18 cellular contexts compared by ENCODE assay signal in the genomic region with DNA sequence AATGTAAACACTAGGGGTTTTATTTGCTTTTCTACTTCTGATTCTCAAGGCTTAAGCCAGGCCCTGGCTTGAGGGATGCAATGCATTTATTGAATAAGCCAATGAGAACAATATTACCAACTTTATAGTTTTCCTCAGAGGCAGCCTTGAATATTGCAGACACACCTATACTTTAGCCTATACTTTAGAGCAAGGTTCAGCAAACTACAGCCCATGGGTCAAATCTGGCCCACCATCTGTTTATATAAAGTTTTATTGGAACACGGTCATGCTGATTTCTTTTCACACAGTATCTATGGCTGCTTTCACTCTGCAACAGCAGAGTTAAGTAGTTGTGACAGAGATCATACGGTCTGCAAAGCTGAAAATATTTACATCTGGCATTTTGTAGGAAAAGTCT. TPM values are rescaled to one million over a fixed set of nuclear protein-coding genes. Genes with fewer than 3 reads are reported as not detected.
A peak's percentile ranks its signal among the peaks of the same experiment; 100 is the strongest.
DNase-seq lines count a peak whose midpoint lies in the region; ATAC-seq and TF ChIP-seq lines count a peak whose summit lies in the region.
"Had no signal": no experiment of that assay in that cellular context is flagged by ENCODE, and none has a peak within 500 bp of the region (broad histone marks: within the 10 kb centered on the region; RNA-seq: fewer than 3 reads in every experiment).

No MANE protein-coding gene starts in this region.

- no peaks in the 10 kb centered on the region for H3K9me3 Mint-ChIP-seq in GM23338
- H3K9me3 Mint-ChIP-seq: CD14-positive monocyte; CD4-positive, alpha-beta T cell; CD8-positive, alpha-beta T cell had no signal

- peaks cover 1% of the 10 kb centered on the region for H3K27me3 Mint-ChIP-seq in GM23338 (ENCODE audit: insufficient read depth, low read depth, poor library complexity)

- no peaks in the 10 kb centered on the region for H3K27me3 ChIP-seq in GM23338 (ENCODE audit: insufficient read depth)
- H3K27me3 ChIP-seq: BE2C, BLaER1 had no signal

- H3K36me3 ChIP-seq in GM23338 (ENCODE audit: insufficient read depth) (no peaks in the 10 kb centered on the region), mucosa of descending colon (ENCODE audit: low read depth) (no peaks in the 10 kb centered on the region)
- H3K36me3 ChIP-seq: BE2C, BLaER1 had no signal

- ATAC-seq in GM23338 (no peak), left colon (peak; percentile 77), mucosa of descending colon (peak; percentile 46), HG02938 (IDR thresholded peaks at IDR 0.05; ENCODE audit: unreplicated experiment) (no peak), HG03378 (IDR thresholded peaks at IDR 0.05; ENCODE audit: unreplicated experiment) (no peak)
- ATAC-seq: CD8-positive, alpha-beta T cell had no signal

- no peak overlapping the region for H3K27ac ChIP-seq in GM23338 (ENCODE audit: low read depth)
- H3K27ac ChIP-seq: A549, BLaER1 had no signal

- no peak overlapping the region for H3K4me3 Mint-ChIP-seq in GM23338
- H3K4me3 Mint-ChIP-seq: CD14-positive monocyte; CD4-positive, alpha-beta T cell; CD8-positive, alpha-beta T cell had no signal

- no peaks in the 10 kb centered on the region for H4K20me1 ChIP-seq in GM23338 (replicated peaks; ENCODE audit: insufficient read depth)
- H4K20me1 ChIP-seq: BLaER1 had no signal

- H3K36me3 Mint-ChIP-seq in GM23338 (ENCODE audit: low read depth) = no peaks in the 10 kb centered on the region
- H3K36me3 Mint-ChIP-seq: CD14-positive monocyte; CD8-positive, alpha-beta T cell had no signal

- H3K27ac Mint-ChIP-seq in GM23338 = no peak overlapping the region
- H3K27ac Mint-ChIP-seq: CD14-positive monocyte; CD4-positive, alpha-beta T cell; CD8-positive, alpha-beta T cell had no signal

- H3K79me2 ChIP-seq in GM23338 (replicated peaks; ENCODE audit: insufficient read depth) = no peaks in the 10 kb centered on the region

- no peak for DNase-seq in GM23338 (ENCODE audit: low spot score)
- no peak for DNase-seq in left colon
- no peak for DNase-seq in mucosa of descending colon
- no peak for DNase-seq in AG08395 (ENCODE audit: low spot score)
- no peak for DNase-seq in 8988T
- DNase-seq: BE2C; C1 segment of cervical spinal cord; Caco-2; Calu3; CD4-positive, alpha-beta T cell; CD8-positive, alpha-beta T cell; DMS79 treated with DMSO at 0.1 percent for 48 hours; GF-D8 had no signal

- H3K4me3 ChIP-seq in GM23338 (no peak overlapping the region), mucosa of descending colon (no peak overlapping the region)
- H3K4me3 ChIP-seq: A549, BLaER1 had no signal

- H3K4me2 ChIP-seq in GM23338 = no peak overlapping the region
- H3K4me2 ChIP-seq: A549, BLaER1 had no signal

- H3K4me1 ChIP-seq in GM23338 (ENCODE audit: insufficient read depth) (no peaks in the 10 kb centered on the region), mucosa of descending colon (ENCODE audit: low read depth) (no peaks in the 10 kb centered on the region)
- H3K4me1 ChIP-seq: A549, BE2C, BLaER1, Caco-2 had no signal

- TF ChIP-seq CTCF in GM23338 (conservative IDR thresholded peaks at IDR 0.05; ENCODE audit: low read depth in 2 of 2) (no peak), mucosa of descending colon (IDR thresholded peaks at IDR 0.05) (no peak)

- H3K9me3 ChIP-seq in mucosa of descending colon = no peaks in the 10 kb centered on the region
- H3K9me3 ChIP-seq: A549, BE2C, BLaER1, Caco-2 had no signal

- no peaks in the 10 kb centered on the region for H3F3A ChIP-seq in GM23338 (replicated peaks; ENCODE audit: low read depth)

- H2AFZ ChIP-seq in GM23338 = peak overlapping the region; percentile 69; the same call in 1 of the 2 replicates

- H3K9me2 ChIP-seq in GM23338 (ENCODE audit: insufficient read depth) = peaks cover 1% of the 10 kb centered on the region; the same call in 1 of the 2 replicates

- no peaks in the 10 kb centered on the region; the same call in 2 of the 3 replicates for H3K4me1 Mint-ChIP-seq in GM23338
- H3K4me1 Mint-ChIP-seq: CD14-positive monocyte had no signal

- intact Hi-C loops in left colon (cut with DNase I, micrococcal nuclease) = no loop called here
- intact Hi-C loops in mucosa of descending colon (cut with DNase I, micrococcal nuclease) = no loop called here

TF ChIP-seq in GM23338, 12 proteins besides CTCF, POLR2A, EP300 and RAD21 (continues in another document):
- TF ChIP-seq ZNF331 (CRISPR knock-in tag; IDR thresholded peaks at IDR 0.05; ENCODE audit: low read depth) (no peak), POLR2AphosphoS5 (IDR thresholded peaks at IDR 0.05; ENCODE audit: low read depth) (no peak), EZH2phosphoT487 (IDR thresholded peaks at IDR 0.05; ENCODE audit: unreplicated experiment) (no peak), ZNF114 (CRISPR knock-in tag; IDR thresholded peaks at IDR 0.05) (no peak), JUNB (IDR thresholded peaks at IDR 0.05; ENCODE audit: unreplicated experiment) (no peak), NANOG (IDR thresholded peaks at IDR 0.05; ENCODE audit: borderline replicate concordance) (no peak), CREB1 (CRISPR knock-in tag; IDR thresholded peaks at IDR 0.05; ENCODE audit: low read depth) (no peak), EZH2 (IDR thresholded peaks at IDR 0.05; ENCODE audit: low read depth, unreplicated experiment) (no peak), STAT1 (IDR thresholded peaks at IDR 0.05; ENCODE audit: unreplicated experiment) (no peak)
- TF ChIP-seq, protein P1, sequence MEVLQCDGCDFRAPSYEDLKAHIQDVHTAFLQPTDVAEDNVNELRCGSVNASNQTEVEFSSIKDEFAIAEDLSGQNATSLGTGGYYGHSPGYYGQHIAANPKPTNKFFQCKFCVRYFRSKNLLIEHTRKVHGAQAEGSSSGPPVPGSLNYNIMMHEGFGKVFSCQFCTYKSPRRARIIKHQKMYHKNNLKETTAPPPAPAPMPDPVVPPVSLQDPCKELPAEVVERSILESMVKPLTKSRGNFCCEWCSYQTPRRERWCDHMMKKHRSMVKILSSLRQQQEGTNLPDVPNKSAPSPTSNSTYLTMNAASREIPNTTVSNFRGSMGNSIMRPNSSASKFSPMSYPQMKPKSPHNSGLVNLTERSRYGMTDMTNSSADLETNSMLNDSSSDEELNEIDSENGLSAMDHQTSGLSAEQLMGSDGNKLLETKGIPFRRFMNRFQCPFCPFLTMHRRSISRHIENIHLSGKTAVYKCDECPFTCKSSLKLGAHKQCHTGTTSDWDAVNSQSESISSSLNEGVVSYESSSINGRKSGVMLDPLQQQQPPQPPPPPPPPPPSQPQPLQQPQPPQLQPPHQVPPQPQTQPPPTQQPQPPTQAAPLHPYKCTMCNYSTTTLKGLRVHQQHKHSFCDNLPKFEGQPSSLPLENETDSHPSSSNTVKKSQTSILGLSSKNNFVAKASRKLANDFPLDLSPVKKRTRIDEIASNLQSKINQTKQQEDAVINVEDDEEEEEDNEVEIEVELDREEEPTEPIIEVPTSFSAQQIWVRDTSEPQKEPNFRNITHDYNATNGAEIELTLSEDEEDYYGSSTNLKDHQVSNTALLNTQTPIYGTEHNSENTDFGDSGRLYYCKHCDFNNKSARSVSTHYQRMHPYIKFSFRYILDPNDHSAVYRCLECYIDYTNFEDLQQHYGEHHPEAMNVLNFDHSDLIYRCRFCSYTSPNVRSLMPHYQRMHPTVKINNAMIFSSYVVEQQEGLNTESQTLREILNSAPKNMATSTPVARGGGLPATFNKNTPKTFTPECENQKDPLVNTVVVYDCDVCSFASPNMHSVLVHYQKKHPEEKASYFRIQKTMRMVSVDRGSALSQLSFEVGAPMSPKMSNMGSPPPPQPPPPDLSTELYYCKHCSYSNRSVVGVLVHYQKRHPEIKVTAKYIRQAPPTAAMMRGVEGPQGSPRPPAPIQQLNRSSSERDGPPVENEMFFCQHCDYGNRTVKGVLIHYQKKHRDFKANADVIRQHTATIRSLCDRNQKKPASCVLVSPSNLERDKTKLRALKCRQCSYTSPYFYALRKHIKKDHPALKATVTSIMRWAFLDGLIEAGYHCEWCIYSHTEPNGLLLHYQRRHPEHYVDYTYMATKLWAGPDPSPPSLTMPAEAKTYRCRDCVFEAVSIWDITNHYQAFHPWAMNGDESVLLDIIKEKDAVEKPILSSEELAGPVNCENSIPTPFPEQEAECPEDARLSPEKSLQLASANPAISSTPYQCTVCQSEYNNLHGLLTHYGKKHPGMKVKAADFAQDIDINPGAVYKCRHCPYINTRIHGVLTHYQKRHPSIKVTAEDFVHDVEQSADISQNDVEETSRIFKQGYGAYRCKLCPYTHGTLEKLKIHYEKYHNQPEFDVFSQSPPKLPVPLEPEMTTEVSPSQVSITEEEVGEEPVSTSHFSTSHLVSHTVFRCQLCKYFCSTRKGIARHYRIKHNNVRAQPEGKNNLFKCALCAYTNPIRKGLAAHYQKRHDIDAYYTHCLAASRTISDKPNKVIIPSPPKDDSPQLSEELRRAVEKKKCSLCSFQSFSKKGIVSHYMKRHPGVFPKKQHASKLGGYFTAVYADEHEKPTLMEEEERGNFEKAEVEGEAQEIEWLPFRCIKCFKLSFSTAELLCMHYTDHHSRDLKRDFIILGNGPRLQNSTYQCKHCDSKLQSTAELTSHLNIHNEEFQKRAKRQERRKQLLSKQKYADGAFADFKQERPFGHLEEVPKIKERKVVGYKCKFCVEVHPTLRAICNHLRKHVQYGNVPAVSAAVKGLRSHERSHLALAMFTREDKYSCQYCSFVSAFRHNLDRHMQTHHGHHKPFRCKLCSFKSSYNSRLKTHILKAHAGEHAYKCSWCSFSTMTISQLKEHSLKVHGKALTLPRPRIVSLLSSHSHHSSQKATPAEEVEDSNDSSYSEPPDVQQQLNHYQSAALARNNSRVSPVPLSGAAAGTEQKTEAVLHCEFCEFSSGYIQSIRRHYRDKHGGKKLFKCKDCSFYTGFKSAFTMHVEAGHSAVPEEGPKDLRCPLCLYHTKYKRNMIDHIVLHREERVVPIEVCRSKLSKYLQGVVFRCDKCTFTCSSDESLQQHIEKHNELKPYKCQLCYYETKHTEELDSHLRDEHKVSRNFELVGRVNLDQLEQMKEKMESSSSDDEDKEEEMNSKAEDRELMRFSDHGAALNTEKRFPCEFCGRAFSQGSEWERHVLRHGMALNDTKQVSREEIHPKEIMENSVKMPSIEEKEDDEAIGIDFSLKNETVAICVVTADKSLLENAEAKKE (CRISPR knock-in tag; IDR thresholded peaks at IDR 0.05) = no peak
- TF ChIP-seq, protein P2, sequence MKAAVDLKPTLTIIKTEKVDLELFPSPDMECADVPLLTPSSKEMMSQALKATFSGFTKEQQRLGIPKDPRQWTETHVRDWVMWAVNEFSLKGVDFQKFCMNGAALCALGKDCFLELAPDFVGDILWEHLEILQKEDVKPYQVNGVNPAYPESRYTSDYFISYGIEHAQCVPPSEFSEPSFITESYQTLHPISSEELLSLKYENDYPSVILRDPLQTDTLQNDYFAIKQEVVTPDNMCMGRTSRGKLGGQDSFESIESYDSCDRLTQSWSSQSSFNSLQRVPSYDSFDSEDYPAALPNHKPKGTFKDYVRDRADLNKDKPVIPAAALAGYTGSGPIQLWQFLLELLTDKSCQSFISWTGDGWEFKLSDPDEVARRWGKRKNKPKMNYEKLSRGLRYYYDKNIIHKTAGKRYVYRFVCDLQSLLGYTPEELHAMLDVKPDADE (IDR thresholded peaks at IDR 0.05) = no peak

RNA-seq across cellular contexts. Expression of a gene that starts 50.3 kb away (rescaled TPM):
- total RNA-seq in GM23338 (2014; rRNA removed; shearing (Covaris generic)) = 6.3 and 10.6 TPM in 2 replicates
- 8.3 and 8.6 TPM in 2 replicates for polyA plus RNA-seq in GM23338 (2016; fragmentation: Nextera tagmentation; extraction: Ambion mirVana)
- total RNA-seq in left colon = 1 to 10 TPM; 4.3 to 7.4 TPM
- total RNA-seq in mucosa of descending colon = 10 to 100 TPM in 1 of 3 donors, 1 to 10 TPM in 2; 1.7 to 10.4 (median 5.1) TPM
- total RNA-seq: CD4-positive, alpha-beta T cell had no signal
- polyA plus RNA-seq: CD14-positive monocyte had no signal

Comparison
In these comparisons a context has a peak if more than half of its experiments do, and no peak if none do; other contexts are left out.
1. ATAC-seq: peak in left colon (single experiment) and mucosa of descending colon (single experiment); none in GM23338 (single experiment), HG02938 (single experiment) and HG03378 (single experiment).